Comparison of ENCODE assay signal across 12 cellular contexts in the genomic region with DNA sequence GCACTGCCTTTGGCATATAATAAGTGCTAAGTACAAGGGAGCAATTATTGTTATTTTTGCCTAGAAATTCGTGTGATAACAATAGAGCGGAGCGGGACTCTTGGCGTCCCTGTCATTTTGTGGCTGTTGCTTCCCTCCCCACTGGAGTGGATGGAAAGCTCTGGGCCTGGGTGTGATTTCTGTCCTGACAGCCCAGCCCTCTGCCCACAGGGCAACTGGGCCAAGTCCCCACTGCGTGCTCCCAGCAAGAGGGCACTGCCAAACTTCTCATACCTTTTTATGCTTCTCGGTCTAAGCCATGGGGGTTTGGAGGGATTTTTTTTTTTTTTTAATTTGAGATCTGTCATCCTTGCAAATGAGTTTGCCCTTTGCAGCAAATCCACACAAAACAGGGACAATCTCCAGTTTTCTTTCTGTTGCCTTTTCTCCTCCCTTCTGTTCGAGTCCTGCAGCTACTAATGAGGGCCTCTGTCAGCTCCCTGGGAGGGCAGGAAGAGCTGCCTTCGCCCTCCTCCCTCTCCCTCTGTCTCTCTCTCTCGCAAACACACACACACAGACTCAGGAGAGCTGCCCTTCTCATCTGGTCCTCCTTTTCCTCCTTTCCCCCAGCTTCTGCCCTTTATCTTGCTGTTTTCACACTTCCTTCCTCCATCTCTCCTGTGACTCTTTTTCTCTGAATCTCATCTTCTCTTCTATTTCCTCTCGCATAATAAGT.
DNase-seq lines count a peak whose midpoint lies in the region; ATAC-seq, FAIRE-seq and TF ChIP-seq lines count a peak whose summit lies in the region.
"Had no signal": no experiment of that assay in that cellular context is flagged by ENCODE, and none has a peak within 500 bp of the region (broad histone marks: within the 10 kb centered on the region; RNA-seq: fewer than 3 reads in every experiment).

No MANE protein-coding gene starts in this region.

- peak overlapping the region in 7 of 11 experiments; percentile 3 to 55 (median 34); a peak in 9 of 22 replicates for H3K9ac ChIP-seq in BLaER1 treated with 17β-estradiol and CSF1 and Interleukin-3, amounts not matched to agents 10 nM and 100 nM
- H3K9ac ChIP-seq in GM12878 (ENCODE audit: control insufficient read depth, insufficient read depth, low read length) (no peak overlapping the region), mesendoderm (ENCODE audit: low read length) (peak overlapping the region; percentile 3)

- no peaks in the 10 kb centered on the region for H3K79me1 ChIP-seq in mesendoderm (ENCODE audit: low read length)

- 72% methylated on average over 10 of the region's 10 CpGs for WGBS in GM12878 (ENCODE audit: insufficient coverage, insufficient replicate concordance, low lambda C conversion rate, missing lambda C conversion rate)
- WGBS in mesendoderm (ENCODE audit: extremely low coverage, insufficient coverage, low lambda C conversion rate): no CpG with 5 or more reads among the region's 10 CpGs

- no peaks in the 10 kb centered on the region for H3K9me3 Mint-ChIP-seq in HFFc6
- H3K9me3 Mint-ChIP-seq in CD4-positive, alpha-beta T cell: no peaks in the 10 kb centered on the region

- no peaks in the 10 kb centered on the region for H3K36me3 ChIP-seq in BLaER1 treated with 17β-estradiol and CSF1 and Interleukin-3, amounts not matched to agents 10 nM and 100 nM
- H3K36me3 ChIP-seq in GM12878 (ENCODE audit: control insufficient read depth in 2 of 2, insufficient read depth in 2 of 2, low read length in 1 of 2) (no peaks in the 10 kb centered on the region), mesendoderm (ENCODE audit: control insufficient read depth, insufficient read depth, low read length) (no peaks in the 10 kb centered on the region)

- no peak overlapping the region for H3K23ac ChIP-seq in mesendoderm (ENCODE audit: low read length)

- H2BK120ac ChIP-seq in mesendoderm (ENCODE audit: low read depth, low read length): peak overlapping the region; percentile 51

- no peak for TF ChIP-seq RAD21 in GM12878 (IDR thresholded peaks at IDR 0.05; ENCODE audit: insufficient read depth, low read depth, low read length)

- BruUV-seq in GM12878 (replicated peaks; lab: Mats Ljungman, UMichigan): no TSS peak

- peak overlapping the region; percentile 39 for H3K18ac ChIP-seq in mesendoderm (ENCODE audit: low read length)

- CTCF ChIA-PET in GM12878 (lab: Yijun Ruan, JAX): interaction anchor here (0.7 to 1.1 kb wide), 3 partner anchors 11 to 155 kb away, joined by 3 to 4 read pairs (median 3); no protein-coding TSS in a partner anchor
- CTCF ChIA-PET in CD4-positive, alpha-beta T cell (lab: Charles Lee): no interaction called here

- no peak overlapping the region for H4K5ac ChIP-seq in mesendoderm (ENCODE audit: low read length)

- no peaks in the 10 kb centered on the region; a peak in 1 of 22 replicates for H3K9me3 ChIP-seq in BLaER1 treated with 17β-estradiol and CSF1 and Interleukin-3, amounts not matched to agents 10 nM and 100 nM (replicated peaks in 1 of 11)
- H3K9me3 ChIP-seq in GM12878 (replicated peaks; ENCODE audit: control insufficient read depth, insufficient read depth, low read length): no peaks in the 10 kb centered on the region
- H3K9me3 ChIP-seq in CD4-positive, alpha-beta T cell (ENCODE audit: control insufficient read depth, low read length): no peaks in the 10 kb centered on the region

- H3K4me3 Mint-ChIP-seq in HFFc6: no peak overlapping the region
- H3K4me3 Mint-ChIP-seq in CD4-positive, alpha-beta T cell: no peak overlapping the region

- peak overlapping the region; percentile 36 for H3K56ac ChIP-seq in mesendoderm (ENCODE audit: low read length)

- H4K8ac ChIP-seq in mesendoderm (ENCODE audit: low read depth, low read length): no peak overlapping the region

- POLR2A ChIA-PET in GM12878 (lab: Charles Lee): no interaction called here
- POLR2A ChIA-PET in CD4-positive, alpha-beta T cell (lab: Charles Lee): no interaction called here

- ATAC-seq in GM12878 (peak; percentile 16; the same call in 1 of the 3 replicates), GM21423 (IDR thresholded peaks at IDR 0.05; ENCODE audit: unreplicated experiment) (no peak)
- ATAC-seq in CD4-positive, alpha-beta T cell (ENCODE audit: poor library complexity): no peak

- TF ChIP-seq EP300 in GM12878 (IDR thresholded peaks at IDR 0.05; ENCODE audit: borderline replicate concordance in 1 of 2, control insufficient read depth in 1 of 2, low read depth in 2 of 2, low read length in 2 of 2): no peak

- FAIRE-seq in GM12878 (lab: Jason Lieb, UNC) (no peak), urothelium cell line (lab: Jason Lieb, UNC) (no peak)
- FAIRE-seq: keratinocyte had no signal

- peak overlapping the region; percentile 42 for H2AFZ ChIP-seq in GM12878 (ENCODE audit: control insufficient read depth, low read depth, low read length)

- TF ChIP-seq CTCF in HFFc6 (IDR thresholded peaks at IDR 0.05) (no peak), GM12878 (IDR thresholded peaks at IDR 0.05 in 2 of 3, conservative IDR thresholded peaks at IDR 0.05 in 1 of 3; ENCODE audit: control insufficient read depth in 2 of 3, extremely low read depth in 1 of 3, insufficient read depth in 1 of 3, low read depth in 3 of 3, low read length in 3 of 3) (no peak)
- no peak for TF ChIP-seq CTCF in CD4-positive, alpha-beta T cell (IDR thresholded peaks at IDR 0.05)

- peaks cover 0 to 10% (median 3%) of the 10 kb centered on the region in 11 experiments; a peak in 3 of 22 replicates for H4K20me1 ChIP-seq in BLaER1 treated with 17β-estradiol and CSF1 and Interleukin-3, amounts not matched to agents 10 nM and 100 nM
- no peaks in the 10 kb centered on the region for H4K20me1 ChIP-seq in GM12878 (ENCODE audit: control insufficient read depth, insufficient read depth)

- peak overlapping the region; percentile 78 for H3K4ac ChIP-seq in mesendoderm (ENCODE audit: low read depth, low read length)

- TF ChIP-seq POLR2A in GM12878 (IDR thresholded peaks at IDR 0.05; ENCODE audit: low read depth, low read length): no peak

- peak overlapping the region; percentile 0; the same call in 1 of the 2 replicates for H3K27ac Mint-ChIP-seq in HFFc6
- no peak overlapping the region for H3K27ac Mint-ChIP-seq in CD4-positive, alpha-beta T cell

- no peaks in the 10 kb centered on the region for H3K36me3 Mint-ChIP-seq in HFFc6 (ENCODE audit: low read depth)
- H3K36me3 Mint-ChIP-seq in CD4-positive, alpha-beta T cell (ENCODE audit: low read depth): no peaks in the 10 kb centered on the region

- peaks cover 24 to 39% (median 34%) of the 10 kb centered on the region in 10 experiments for H3K4me1 ChIP-seq in BLaER1 treated with 17β-estradiol and CSF1 and Interleukin-3, amounts not matched to agents 10 nM and 100 nM
- H3K4me1 ChIP-seq in GM12878 (ENCODE audit: control insufficient read depth, insufficient read depth, low read length): 0 out of 2 replicates have a peak, but pooled peaks cover 8% of the 10 kb centered on the region
- H3K4me1 ChIP-seq in mesendoderm (ENCODE audit: control insufficient read depth, low read depth, low read length): peaks cover 21% of the 10 kb centered on the region

- peak overlapping the region in 5 of 10 experiments; percentile 9 to 50 (median 23); a peak in 7 of 20 replicates for H3K4me3 ChIP-seq in BLaER1 treated with 17β-estradiol and CSF1 and Interleukin-3, amounts not matched to agents 10 nM and 100 nM
- H3K4me3 ChIP-seq in GM12878: no peak overlapping the region
- H3K4me3 ChIP-seq in mesendoderm (ENCODE audit: low read length): no peak overlapping the region

- peak overlapping the region; percentile 78 to 96 (median 90) for H3K4me2 ChIP-seq in BLaER1 treated with 17β-estradiol and CSF1 and Interleukin-3, amounts not matched to agents 10 nM and 100 nM
- H3K4me2 ChIP-seq in GM12878 (ENCODE audit: control insufficient read depth, insufficient read depth) (no peak overlapping the region; the same call in 1 of the 2 replicates), mesendoderm (ENCODE audit: low read length) (no peak overlapping the region)

- SMC1A ChIA-PET in GM12878 (lab: Charles Lee; ENCODE audit: uncharacterized antibody, unreplicated experiment): interaction anchor here (1.0 to 1.7 kb wide), 3 partner anchors 33 to 43 kb away, joined by 3 to 5 read pairs (median 3); no protein-coding TSS in a partner anchor

- DNase-seq in HFFc6 (no peak), GM12878 (ENCODE audit: low read depth, low spot score) (no peak), mesendoderm (peak; percentile 86), HT-29 (ENCODE audit: low spot score) (no peak), urothelium cell line (ENCODE audit: low spot score) (no peak)
- DNase-seq in CD4-positive, alpha-beta T cell: no peak
- DNase-seq: activated CD4-positive, alpha-beta T cell treated with anti-CD3 and anti-CD28 coated beads, Interleukin-2, amount 50 U/mL, for 48 hours; NCI-H2171 treated with DMSO at 0.1 percent for 48 hours had no signal

- RAD21 ChIA-PET in GM12878 (lab: Charles Lee; ENCODE audit: unreplicated experiment): no interaction called here

- H2BK5ac ChIP-seq in mesendoderm (ENCODE audit: low read length): peak overlapping the region; percentile 26

- H3K27me3 ChIP-seq in BLaER1 treated with 17β-estradiol and CSF1 and Interleukin-3, amounts not matched to agents 10 nM and 100 nM: peaks cover 7 to 26% (median 18%) of the 10 kb centered on the region in 11 experiments; a peak in 18 of 22 replicates
- no peaks in the 10 kb centered on the region for H3K27me3 ChIP-seq in GM12878 (replicated peaks in 1 of 2; ENCODE audit: control insufficient read depth in 2 of 2, insufficient read depth in 2 of 2, low read length in 1 of 2)
- H3K27me3 ChIP-seq in mesendoderm (ENCODE audit: insufficient read depth, low read length, poor library complexity): no peaks in the 10 kb centered on the region
- H3K27me3 ChIP-seq in CD4-positive, alpha-beta T cell (ENCODE audit: control insufficient read depth, insufficient read depth, low read length): no peaks in the 10 kb centered on the region

- H3K27me3 Mint-ChIP-seq in HFFc6 (ENCODE audit: insufficient read depth): peaks cover 3% of the 10 kb centered on the region; the same call in 1 of the 2 replicates
- no peaks in the 10 kb centered on the region for H3K27me3 Mint-ChIP-seq in CD4-positive, alpha-beta T cell

- in situ Hi-C loops in GM12878 (cut with MboI): no loop called here

- H2BK15ac ChIP-seq in mesendoderm (replicated peaks; ENCODE audit: low read depth): no peak overlapping the region

- H2AK5ac ChIP-seq in mesendoderm (ENCODE audit: low read length): no peak overlapping the region

- peaks cover 25% of the 10 kb centered on the region for H3K4me1 Mint-ChIP-seq in HFFc6 (ENCODE audit: low read depth)
- peaks cover 13% of the 10 kb centered on the region for H3K4me1 Mint-ChIP-seq in CD4-positive, alpha-beta T cell (ENCODE audit: low read depth)

- intact Hi-C loops in GM12878 (cut with micrococcal nuclease; ENCODE audit: unreplicated experiment): no loop called here
- intact Hi-C loops in CD4-positive, alpha-beta T cell (cut with DNase I, micrococcal nuclease): no loop called here

- H3K27ac ChIP-seq in BLaER1 treated with 17β-estradiol and CSF1 and Interleukin-3, amounts not matched to agents 10 nM and 100 nM: peak overlapping the region in 3 of 11 experiments; percentile 14 to 34 (median 22); a peak in 3 of 22 replicates
- H3K27ac ChIP-seq in GM12878 (ENCODE audit: control insufficient read depth, insufficient read depth) (no peak overlapping the region), mesendoderm (ENCODE audit: low read depth, low read length) (peak overlapping the region; percentile 17)
- no peak overlapping the region for H3K27ac ChIP-seq in CD4-positive, alpha-beta T cell (ENCODE audit: low read depth, low read length)
- H3K27ac ChIP-seq: epithelial cell of prostate had no signal

- H3K79me2 ChIP-seq in GM12878 (ENCODE audit: control insufficient read depth, insufficient read depth, low read length): no peaks in the 10 kb centered on the region
- no peaks in the 10 kb centered on the region for H3K79me2 ChIP-seq in mesendoderm (ENCODE audit: control insufficient read depth, insufficient read depth, low read length)

Comparison
In these comparisons a context has a peak if more than half of its experiments do, and no peak if none do; other contexts are left out.
1. H3K4me2 ChIP-seq: peak in BLaER1 treated with 17β-estradiol and CSF1 and Interleukin-3, amounts not matched to agents 10 nM and 100 nM (11 of 11); none in GM12878 (single experiment) and mesendoderm (single experiment).